ENCODE assay signal across 20 cellular contexts in the genomic region with DNA sequence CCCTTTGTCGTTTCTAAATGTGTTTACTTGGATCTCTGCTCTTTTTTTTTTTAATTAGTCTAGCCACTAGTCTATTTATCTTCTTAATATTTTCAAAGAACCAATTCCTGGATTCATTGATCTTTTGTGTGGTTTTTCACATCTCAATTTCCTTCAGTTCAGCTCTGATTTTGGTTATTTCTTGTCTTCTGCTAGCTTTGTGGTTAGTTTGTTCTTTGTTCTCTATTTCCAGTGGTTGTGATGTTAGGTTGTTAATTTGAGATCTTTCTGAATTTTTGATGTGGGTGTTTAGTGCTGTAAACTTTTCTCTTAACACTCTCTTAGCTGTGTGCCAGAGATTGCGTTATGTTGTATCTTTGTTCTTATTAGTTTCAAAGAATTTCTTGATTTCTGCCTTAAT.
DNase-seq lines count a peak whose midpoint lies in the region; ATAC-seq, FAIRE-seq and TF ChIP-seq lines count a peak whose summit lies in the region.
"Had no signal": no experiment of that assay in that cellular context is flagged by ENCODE, and none has a peak within 500 bp of the region (broad histone marks: within the 10 kb centered on the region; RNA-seq: fewer than 3 reads in every experiment).

No MANE protein-coding gene starts in this region.

- POLR2A ChIA-PET in GM12878 (lab: Charles Lee): no interaction called here

- H3K9ac ChIP-seq in BLaER1 (no peak overlapping the region), GM12878 (ENCODE audit: control insufficient read depth, insufficient read depth, low read length) (no peak overlapping the region)

- peak; percentile 30 for DNase-seq in Jurkat, Clone E6-1 (ENCODE audit: low read depth, low spot score)
- DNase-seq in GM12878 (ENCODE audit: low read depth, low spot score) (no peak), Peyer's patch (no peak)
- DNase-seq: AML-193; C1 segment of cervical spinal cord; Calu3; CD4-positive, alpha-beta memory T cell; CD4-positive, CD25-positive, alpha-beta regulatory T cell; CD8-positive, alpha-beta memory T cell; COR-L47; DMS79 treated with DMSO at 0.1 percent for 48 hours; GF-D8 had no signal

- intact Hi-C loops in GM12878 (cut with micrococcal nuclease; ENCODE audit: unreplicated experiment): no loop called here

- TF ChIP-seq CTCF in GM12878 (IDR thresholded peaks at IDR 0.05 in 2 of 3, conservative IDR thresholded peaks at IDR 0.05 in 1 of 3; ENCODE audit: control insufficient read depth in 2 of 3, extremely low read depth in 1 of 3, insufficient read depth in 1 of 3, low read depth in 3 of 3, low read length in 3 of 3) (no peak), Peyer's patch (IDR thresholded peaks at IDR 0.05) (no peak)

- RAD21 ChIA-PET in GM12878 (lab: Charles Lee; ENCODE audit: unreplicated experiment): interaction anchor here (1.6 kb wide), 2 partner anchors 9 to 23 kb away, joined by 3 to 4 read pairs; no protein-coding TSS in a partner anchor

- no peaks in the 10 kb centered on the region for H3K79me2 ChIP-seq in GM12878 (ENCODE audit: control insufficient read depth, insufficient read depth, low read length)

- H4K20me1 ChIP-seq in BLaER1: no peaks in the 10 kb centered on the region
- no peaks in the 10 kb centered on the region for H4K20me1 ChIP-seq in GM12878 (ENCODE audit: control insufficient read depth, insufficient read depth)

- H3K4me1 ChIP-seq in BLaER1 (peaks cover 12% of the 10 kb centered on the region), GM12878 (ENCODE audit: control insufficient read depth, insufficient read depth, low read length) (no peaks in the 10 kb centered on the region; the same call in 1 of the 2 replicates), Peyer's patch (no peaks in the 10 kb centered on the region)
- H3K4me1 ChIP-seq: A549 had no signal

- SMC1A ChIA-PET in GM12878 (lab: Charles Lee; ENCODE audit: uncharacterized antibody, unreplicated experiment): interaction anchor here (1.4 to 1.6 kb wide), 2 partner anchors 10 to 16 kb away, joined by 3 to 6 read pairs; no protein-coding TSS in a partner anchor

- H3K4me2 ChIP-seq in BLaER1 (peak overlapping the region; percentile 2; the same call in 1 of the 2 replicates), GM12878 (ENCODE audit: control insufficient read depth, insufficient read depth) (no peak overlapping the region)
- H3K4me2 ChIP-seq: A549 had no signal

- no peaks in the 10 kb centered on the region for H3K36me3 ChIP-seq in BLaER1
- no peaks in the 10 kb centered on the region for H3K36me3 ChIP-seq in GM12878 (ENCODE audit: control insufficient read depth in 2 of 2, insufficient read depth in 2 of 2, low read length in 1 of 2)
- H3K36me3 ChIP-seq in Peyer's patch: no peaks in the 10 kb centered on the region

- TF ChIP-seq POLR2A in GM12878 (IDR thresholded peaks at IDR 0.05; ENCODE audit: low read depth, low read length): no peak
- TF ChIP-seq POLR2A in Peyer's patch (IDR thresholded peaks at IDR 0.05): no peak

- 0 out of 2 replicates have a peak, but pooled peaks cover 4% of the 10 kb centered on the region for H3K9me3 ChIP-seq in BLaER1
- H3K9me3 ChIP-seq in GM12878 (replicated peaks; ENCODE audit: control insufficient read depth, insufficient read depth, low read length): peaks cover 6% of the 10 kb centered on the region
- no peaks in the 10 kb centered on the region for H3K9me3 ChIP-seq in Peyer's patch
- H3K9me3 ChIP-seq: A549 had no signal

- H3K4me3 ChIP-seq in BLaER1: no peak overlapping the region
- H3K4me3 ChIP-seq in Jurkat, Clone E6-1 (ENCODE audit: low read length): no peak overlapping the region
- H3K4me3 ChIP-seq in GM12878: no peak overlapping the region
- H3K4me3 ChIP-seq in Peyer's patch: no peak overlapping the region
- H3K4me3 ChIP-seq: A549 had no signal

- no peak overlapping the region for H2AFZ ChIP-seq in GM12878 (ENCODE audit: control insufficient read depth, low read depth, low read length)

- ATAC-seq in GM12878 (peak; percentile 49), GM21825 (IDR thresholded peaks at IDR 0.05; ENCODE audit: unreplicated experiment) (no peak)
- ATAC-seq: A549 had no signal

- H3K27ac ChIP-seq in BLaER1 (no peak overlapping the region), GM12878 (ENCODE audit: control insufficient read depth, insufficient read depth) (no peak overlapping the region), Peyer's patch (no peak overlapping the region)
- H3K27ac ChIP-seq: 22Rv1, A549 had no signal

- TF ChIP-seq RAD21 in GM12878 (IDR thresholded peaks at IDR 0.05; ENCODE audit: insufficient read depth, low read depth, low read length): no peak

- FAIRE-seq in GM12878 (lab: Jason Lieb, UNC): no peak
- FAIRE-seq: A549, D721Med, G401.6, GM12892, GM18507 had no signal

- no TSS peak for BruUV-seq in GM12878 (replicated peaks; lab: Mats Ljungman, UMichigan)

- TF ChIP-seq EP300 in GM12878 (IDR thresholded peaks at IDR 0.05; ENCODE audit: borderline replicate concordance in 1 of 2, control insufficient read depth in 1 of 2, low read depth in 2 of 2, low read length in 2 of 2): no peak

- in situ Hi-C loops in GM12878 (cut with MboI): no loop called here

- CTCF ChIA-PET in GM12878 (lab: Yijun Ruan, JAX): interaction anchor here (1.3 kb wide), 1 partner anchor 9 kb away, joined by 3 read pairs; no protein-coding TSS in a partner anchor

- 4% methylated on average over 2 of the region's 2 CpGs for WGBS in GM12878 (ENCODE audit: insufficient coverage, insufficient replicate concordance, low lambda C conversion rate, missing lambda C conversion rate)

- H3K27me3 ChIP-seq in BLaER1 (no peaks in the 10 kb centered on the region), GM12878 (replicated peaks in 1 of 2; ENCODE audit: control insufficient read depth in 2 of 2, insufficient read depth in 2 of 2, low read length in 1 of 2) (no peaks in the 10 kb centered on the region), Peyer's patch (no peaks in the 10 kb centered on the region)

TF ChIP-seq in GM12878, 131 proteins besides CTCF, POLR2A, EP300 and RAD21 (continues in another document):
- TF ChIP-seq CBFB (IDR thresholded peaks at IDR 0.05; ENCODE audit: low read depth): no peak
- peak; percentile 38 for TF ChIP-seq MEF2B (IDR thresholded peaks at IDR 0.05; ENCODE audit: partially characterized antibody, poor library complexity, severe bottlenecking)
- TF ChIP-seq, protein P1, sequence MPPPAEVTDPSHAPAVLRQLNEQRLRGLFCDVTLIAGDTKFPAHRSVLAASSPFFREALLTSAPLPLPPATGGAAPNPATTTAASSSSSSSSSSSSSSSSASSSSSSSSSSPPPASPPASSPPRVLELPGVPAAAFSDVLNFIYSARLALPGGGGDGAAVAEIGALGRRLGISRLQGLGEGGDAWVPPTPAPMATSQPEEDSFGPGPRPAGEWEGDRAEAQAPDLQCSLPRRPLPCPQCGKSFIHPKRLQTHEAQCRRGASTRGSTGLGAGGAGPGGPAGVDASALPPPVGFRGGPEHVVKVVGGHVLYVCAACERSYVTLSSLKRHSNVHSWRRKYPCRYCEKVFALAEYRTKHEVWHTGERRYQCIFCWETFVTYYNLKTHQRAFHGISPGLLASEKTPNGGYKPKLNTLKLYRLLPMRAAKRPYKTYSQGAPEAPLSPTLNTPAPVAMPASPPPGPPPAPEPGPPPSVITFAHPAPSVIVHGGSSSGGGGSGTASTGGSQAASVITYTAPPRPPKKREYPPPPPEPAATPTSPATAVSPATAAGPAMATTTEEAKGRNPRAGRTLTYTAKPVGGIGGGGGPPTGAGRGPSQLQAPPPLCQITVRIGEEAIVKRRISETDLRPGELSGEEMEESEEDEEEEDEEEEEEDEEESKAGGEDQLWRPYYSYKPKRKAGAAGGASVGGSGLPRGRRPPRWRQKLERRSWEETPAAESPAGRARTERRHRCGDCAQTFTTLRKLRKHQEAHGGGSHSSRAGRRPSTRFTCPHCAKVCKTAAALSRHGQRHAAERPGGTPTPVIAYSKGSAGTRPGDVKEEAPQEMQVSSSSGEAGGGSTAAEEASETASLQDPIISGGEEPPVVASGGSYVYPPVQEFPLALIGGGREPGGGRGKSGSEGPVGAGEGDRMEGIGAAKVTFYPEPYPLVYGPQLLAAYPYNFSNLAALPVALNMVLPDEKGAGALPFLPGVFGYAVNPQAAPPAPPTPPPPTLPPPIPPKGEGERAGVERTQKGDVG (CRISPR knock-in tag; IDR thresholded peaks at IDR 0.05): no peak
- TF ChIP-seq YBX1 (IDR thresholded peaks at IDR 0.05): no peak
- TF ChIP-seq STAT3 (IDR thresholded peaks at IDR 0.05; ENCODE audit: low read depth, low read length): no peak
- no peak for TF ChIP-seq EZH2 (IDR thresholded peaks at IDR 0.05; ENCODE audit: borderline replicate concordance, control insufficient read depth, low read depth, low read length)
